ENCODE assay signal across 10 cellular contexts in the genomic region with DNA sequence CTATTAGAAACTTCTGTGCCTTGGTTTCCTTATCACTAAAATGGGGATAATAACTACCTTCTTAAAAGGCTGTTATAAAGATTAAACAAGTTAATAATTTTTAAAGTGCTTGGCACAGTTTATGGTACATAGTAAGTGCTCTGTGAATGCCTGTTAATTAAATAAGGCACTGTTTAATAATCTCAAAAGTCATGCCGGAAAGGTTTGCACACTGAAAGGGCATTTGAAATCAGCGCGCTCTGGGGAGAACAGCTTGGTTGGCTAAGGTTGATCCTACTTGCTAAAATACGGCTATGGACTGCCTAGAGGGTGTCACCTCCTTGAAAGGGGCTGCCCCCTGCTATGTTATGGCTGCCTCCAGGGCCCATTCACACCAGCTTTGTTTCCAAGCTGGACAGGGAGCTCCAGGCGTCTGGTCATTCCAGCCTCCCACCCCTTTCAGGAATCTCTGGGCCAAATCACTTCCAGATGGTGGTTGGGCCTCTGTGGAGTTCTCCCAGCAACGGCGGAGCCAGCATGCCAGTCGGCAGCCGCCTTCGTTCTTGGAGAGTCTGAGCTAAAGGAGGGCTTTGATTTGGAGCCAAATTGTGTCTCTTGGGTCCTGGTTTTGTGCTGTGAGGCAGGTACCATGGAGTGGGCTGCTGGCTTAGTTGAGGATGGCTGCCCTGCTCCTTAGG. TPM values are rescaled to one million over a fixed set of nuclear protein-coding genes. Genes with fewer than 3 reads are reported as not detected.
A peak's percentile ranks its signal among the peaks of the same experiment; 100 is the strongest.
DNase-seq lines count a peak whose midpoint lies in the region; ATAC-seq and TF ChIP-seq lines count a peak whose summit lies in the region.
"Had no signal": no experiment of that assay in that cellular context is flagged by ENCODE, and none has a peak within 500 bp of the region (broad histone marks: within the 10 kb centered on the region; RNA-seq: fewer than 3 reads in every experiment).

No MANE protein-coding gene starts in this region.

- DNase-seq in EH (ENCODE audit: low read depth) (peak; percentile 99), WTC11 (ENCODE audit: low spot score) (no peak), Right ventricle myocardium superior (peak; percentile 65), sciatic nerve (ENCODE audit: low spot score) (peak; percentile 79), OCI-LY7 (ENCODE audit: low spot score) (no peak), DMS153 treated with DMSO at 0.1 percent for 48 hours (lab: John Stamatoyannopoulos, UW; ENCODE audit: unreplicated experiment) (no peak)
- no peak for DNase-seq in activated CD4-positive, alpha-beta T cell treated with anti-CD3 and anti-CD28 coated beads, Interleukin-2, amount 50 U/mL, for 1 hour
- DNase-seq: T-helper 17 cell had no signal

- no peak overlapping the region for H3K4me2 ChIP-seq in OCI-LY7 (ENCODE audit: low read length)

- H3K9me3 ChIP-seq in OCI-LY7 (ENCODE audit: low read length), result no peaks in the 10 kb centered on the region

- 0 out of 2 replicates have a peak, but pooled peaks cover 9% of the 10 kb centered on the region for H4K20me1 ChIP-seq in OCI-LY7 (ENCODE audit: insufficient read depth, low read length)

- POLR2A ChIA-PET in WTC11 (lab: Charles Lee) (interaction anchor here (1.1 to 1.4 kb wide), 2 partner anchors 21 to 36 kb away, joined by 5 read pairs; no protein-coding TSS in a partner anchor), OCI-LY7 (lab: Charles Lee) (interaction anchor here (0.6 kb wide), 2 partner anchors 20 to 71 kb away, joined by 4 read pairs; no protein-coding TSS in a partner anchor)

- H3K79me2 ChIP-seq in OCI-LY7 (ENCODE audit: insufficient read depth, low read depth, low read length), result peaks cover 12% of the 10 kb centered on the region; the same call in 1 of the 2 replicates

- no peak overlapping the region for H3K4me3 ChIP-seq in OCI-LY7 (ENCODE audit: low read depth, low read length, poor library complexity, severe bottlenecking)

- CTCF ChIA-PET in WTC11 (lab: Charles Lee), result interaction anchor here (0.9 to 2.1 kb wide), 3 partner anchors 72 to 292 kb away, joined by 3 to 9 read pairs (median 3); a partner anchor contains a TSS
- CTCF ChIA-PET in OCI-LY7 (lab: Charles Lee; ENCODE audit: unreplicated experiment), result no interaction called here

- no peaks in the 10 kb centered on the region for H3K9me2 ChIP-seq in OCI-LY7 (ENCODE audit: insufficient read depth, low read length)

- H3K4me1 Mint-ChIP-seq in WTC11, result peaks cover 87% of the 10 kb centered on the region

- no peak for TF ChIP-seq CTCF in WTC11 (IDR thresholded peaks at IDR 0.05)
- TF ChIP-seq CTCF in OCI-LY7 (conservative IDR thresholded peaks at IDR 0.05; ENCODE audit: low read length), result no peak

- no peaks in the 10 kb centered on the region for H3K27me3 Mint-ChIP-seq in WTC11 (ENCODE audit: low read depth)
- H3K27me3 Mint-ChIP-seq: T-helper 17 cell had no signal

- H3K27ac ChIP-seq in OCI-LY7 (ENCODE audit: low read depth, low read length, poor library complexity, severe bottlenecking), result no peak overlapping the region

- no peaks in the 10 kb centered on the region for H3K36me3 ChIP-seq in OCI-LY7 (ENCODE audit: insufficient read depth, low read length)

- H3K9me3 Mint-ChIP-seq in WTC11, result no peaks in the 10 kb centered on the region

- ATAC-seq in WTC11 (no peak), Right ventricle myocardium superior (ENCODE audit: poor library complexity) (peak; percentile 69), sciatic nerve (peak; percentile 89), HG03342 (IDR thresholded peaks at IDR 0.05; ENCODE audit: unreplicated experiment) (no peak)
- ATAC-seq: HCT116, T-helper 17 cell had no signal

- no peak overlapping the region for H3K4me3 Mint-ChIP-seq in WTC11
- H3K4me3 Mint-ChIP-seq: T-helper 17 cell had no signal

- H3K27ac Mint-ChIP-seq in WTC11, result 0 out of 2 replicates have a peak overlapping the region, but pooled peaks have one; percentile 23

- H2AFZ ChIP-seq in OCI-LY7 (ENCODE audit: low read length), result no peak overlapping the region

- H3K36me3 Mint-ChIP-seq in WTC11, result no peaks in the 10 kb centered on the region; the same call in 1 of the 2 replicates

- H3K4me1 ChIP-seq in OCI-LY7 (ENCODE audit: insufficient read depth, low read length, poor library complexity, severe bottlenecking), result peaks cover 15% of the 10 kb centered on the region

- intact Hi-C loops in Right ventricle myocardium superior (cut with DNase I) (loop anchor here (10.0 kb wide), 1 partner anchor 101 kb away; no protein-coding TSS in a partner anchor), sciatic nerve (cut with DNase I) (no loop called here), OCI-LY7 (cut with micrococcal nuclease; ENCODE audit: unreplicated experiment) (no loop called here)

- no TSS peak for BruUV-seq in OCI-LY7 (replicated peaks; lab: Mats Ljungman, UMichigan)

TF ChIP-seq in WTC11, 78 proteins besides CTCF, POLR2A, EP300 and RAD21:
- TF ChIP-seq PRRX2 (CRISPR knock-in tag; IDR thresholded peaks at IDR 0.05), result no peak
- TF ChIP-seq ETV6 (CRISPR knock-in tag; IDR thresholded peaks at IDR 0.05), result no peak
- TF ChIP-seq ZNF263 (CRISPR knock-in tag; IDR thresholded peaks at IDR 0.05; ENCODE audit: low read depth), result no peak
- no peak for TF ChIP-seq GRHL2 (CRISPR knock-in tag; IDR thresholded peaks at IDR 0.05; ENCODE audit: insufficient replicate concordance, severe bottlenecking)
- TF ChIP-seq FOXK1 (CRISPR knock-in tag; IDR thresholded peaks at IDR 0.05), result no peak
- TF ChIP-seq TEAD4 (CRISPR knock-in tag; IDR thresholded peaks at IDR 0.05), result no peak
- no peak for TF ChIP-seq SOX15 (CRISPR knock-in tag; IDR thresholded peaks at IDR 0.05)

RNA-seq across cellular contexts. Expression of a gene that starts 5.9 kb away (rescaled TPM):
- total RNA-seq in WTC11 (2021) (107 to 127 TPM (median 107 TPM) in 3 replicates), Right ventricle myocardium superior (30.0 TPM), sciatic nerve (514 TPM), OCI-LY7 (2022) (39.1 and 39.7 TPM in 2 replicates)
- 29.5 and 29.9 TPM in 2 replicates for total RNA-seq in OCI-LY7 (2014; rRNA removed; shearing (Covaris generic))

Comparison
In these comparisons a context has a peak if more than half of its experiments do, and no peak if none do; other contexts are left out.
1. DNase-seq: peak in EH (single experiment), Right ventricle myocardium superior (single experiment) and sciatic nerve (single experiment); none in WTC11 (single experiment), OCI-LY7 (single experiment), activated CD4-positive, alpha-beta T cell treated with anti-CD3 and anti-CD28 coated beads, Interleukin-2, amount 50 U/mL, for 1 hour (single experiment) and DMS153 treated with DMSO at 0.1 percent for 48 hours (single experiment).
2. ATAC-seq: peak in Right ventricle myocardium superior (single experiment) and sciatic nerve (single experiment); none in WTC11 (single experiment) and HG03342 (single experiment).